In genomic region chr1:226108935-226109828, GRCh38 we compare ENCODE assay signal across 8 cellular contexts. TPM values are rescaled to one million over a fixed set of nuclear protein-coding genes. Genes with fewer than 3 reads are reported as not detected.
DNase-seq lines count a peak whose midpoint lies in the region; ATAC-seq, FAIRE-seq and TF ChIP-seq lines count a peak whose summit lies in the region.

No MANE protein-coding gene starts in this region.

- H3K14ac ChIP-seq in IMR-90 (replicated peaks; ENCODE audit: low read depth, low read length) = 0 out of 2 replicates have a peak overlapping the region, but pooled peaks have one; percentile 27

- no peaks in the 10 kb centered on the region for H3K9me1 ChIP-seq in IMR-90 (ENCODE audit: insufficient read depth, low read length)

- H3K79me1 ChIP-seq in IMR-90 (ENCODE audit: low read depth in 1 of 2, low read length in 2 of 2) = no peaks in the 10 kb centered on the region

- TF ChIP-seq RAD21 in IMR-90 (IDR thresholded peaks at IDR 0.05; ENCODE audit: low read length) = no peak

- H4K5ac ChIP-seq in IMR-90 (ENCODE audit: low read depth, low read length) = peak overlapping the region; percentile 79; the same call in 1 of the 2 replicates

- DNase-seq in GM12891 (ENCODE audit: insufficient read length, low spot score) = no peak
- DNase-seq in IMR-90 = peak; percentile 36
- DNase-seq in caudate nucleus (lab: John Stamatoyannopoulos, UW) = peak in 7 of 61 donors; percentile 20 to 70 (median 60)
- DNase-seq in lung (ENCODE audit: low spot score) = no peak
- DNase-seq in uterus = peak; percentile 34 to 47
- no peak for DNase-seq in T1000 (lab: John Stamatoyannopoulos, UW)
- DNase-seq in NCI-H1694 (lab: John Stamatoyannopoulos, UW) = no peak
- no peak for DNase-seq in 8988T

- H2AK5ac ChIP-seq in IMR-90 (ENCODE audit: low read depth, low read length) = no peak overlapping the region

- dilution Hi-C loops in IMR-90 (cut with HindIII; ENCODE audit: low sequenced_read_pairs, unreplicated experiment) = no loop called here

- H3K4me3 ChIP-seq in IMR-90 (ENCODE audit: insufficient read depth, low read depth, low read length) (peak overlapping the region; percentile 47), lung (peak overlapping the region; percentile 47), uterus (peak overlapping the region; percentile 29 to 79)

- peak; percentile 56 for FAIRE-seq in GM12891 (lab: Jason Lieb, UNC)

- H3K27ac ChIP-seq in IMR-90 (ENCODE audit: insufficient read depth, low read length) (peak overlapping the region; percentile 53), caudate nucleus (ENCODE audit: low read depth, low read length) (peak overlapping the region; percentile 98), lung (ENCODE audit: low read depth in 1 of 2, low read length in 1 of 2) (peak overlapping the region; percentile 95 to 100), uterus (peak overlapping the region; percentile 92 to 99)

- peak overlapping the region; percentile 52 for H3K9ac ChIP-seq in IMR-90 (ENCODE audit: low read depth, low read length)

- no peak overlapping the region for H2BK120ac ChIP-seq in IMR-90 (ENCODE audit: low read depth, low read length)

- POLR2A ChIA-PET in IMR-90 (lab: Charles Lee; ENCODE audit: unreplicated experiment) = no interaction called here

- H3K4me1 ChIP-seq in IMR-90 (ENCODE audit: control insufficient read depth, insufficient read depth, low read length) (peaks cover 4% of the 10 kb centered on the region; the same call in 1 of the 2 replicates), lung (ENCODE audit: control insufficient read depth in 2 of 2, insufficient read depth in 2 of 2, low read length in 2 of 2) (peaks cover 6 to 11% of the 10 kb centered on the region in 2 donors), uterus (no peaks in the 10 kb centered on the region)

- TF ChIP-seq CTCF in IMR-90 (conservative IDR thresholded peaks at IDR 0.05; ENCODE audit: low read depth, low read length) (no peak), lung (IDR thresholded peaks at IDR 0.05; ENCODE audit: control extremely low read depth, extremely low read depth) (no peak), uterus (IDR thresholded peaks at IDR 0.05) (no peak)

- H2BK5ac ChIP-seq in IMR-90 (ENCODE audit: low read depth, low read length, poor library complexity, severe bottlenecking) = peak overlapping the region; percentile 16

- H4K8ac ChIP-seq in IMR-90 (ENCODE audit: low read depth in 2 of 2, low read length in 2 of 2) = peak overlapping the region; percentile 40 to 82; a peak in 3 of 4 replicates

- H3K36me3 ChIP-seq in IMR-90 (ENCODE audit: control insufficient read depth, insufficient read depth, low read length) (no peaks in the 10 kb centered on the region), lung (ENCODE audit: control insufficient read depth in 2 of 2, insufficient read depth in 2 of 2, low read length in 2 of 2) (no peaks in the 10 kb centered on the region), uterus (no peaks in the 10 kb centered on the region)

- H3K23ac ChIP-seq in IMR-90 (ENCODE audit: low read depth, low read length) = peak overlapping the region; percentile 44

- CTCF ChIA-PET in IMR-90 (lab: Yijun Ruan, JAX) = interaction anchor here (1.1 to 1.7 kb wide), 2 partner anchors 26 to 44 kb away, joined by 3 to 4 read pairs; no protein-coding TSS in a partner anchor

- in situ Hi-C loops in IMR-90 (cut with MboI; ENCODE audit: low sequenced_read_pairs) = no loop called here

- peak; percentile 36 for ATAC-seq in IMR-90 (ENCODE audit: low read depth)
- ATAC-seq in lung (ENCODE audit: insufficient read depth, low FRiP score) = peak; percentile 13

- H3K27me3 ChIP-seq in IMR-90 (ENCODE audit: control insufficient read depth, insufficient read depth, low read length) = no peaks in the 10 kb centered on the region
- no peaks in the 10 kb centered on the region for H3K27me3 ChIP-seq in lung (ENCODE audit: control insufficient read depth, insufficient read depth)
- H3K27me3 ChIP-seq in uterus = no peaks in the 10 kb centered on the region

- H2BK15ac ChIP-seq in IMR-90 (ENCODE audit: low read depth, low read length) = no peak overlapping the region; the same call in 2 of the 3 replicates

- H3K18ac ChIP-seq in IMR-90 (ENCODE audit: low read depth, low read length) = no peak overlapping the region

- 0 out of 2 replicates have a peak overlapping the region, but pooled peaks have one; percentile 7 for H3K56ac ChIP-seq in IMR-90 (ENCODE audit: extremely low read depth, insufficient read depth, low read length)

- BruUV-seq in IMR-90 (replicated peaks; lab: Mats Ljungman, UMichigan) = no TSS peak

- H3K4ac ChIP-seq in IMR-90 (ENCODE audit: low read depth, low read length) = peak overlapping the region; percentile 20; the same call in 1 of the 2 replicates

- no peak overlapping the region for H4K91ac ChIP-seq in IMR-90 (ENCODE audit: insufficient read depth, low read depth, low read length)

- H3K9me3 ChIP-seq in IMR-90 (ENCODE audit: control insufficient read depth, insufficient read depth, low read length) (no peaks in the 10 kb centered on the region), lung (ENCODE audit: control insufficient read depth in 2 of 2, insufficient read depth in 1 of 2, low read length in 1 of 2) (no peaks in the 10 kb centered on the region), uterus (no peaks in the 10 kb centered on the region)

- no peak overlapping the region for H2BK20ac ChIP-seq in IMR-90 (ENCODE audit: low read depth, low read length)

- no peaks in the 10 kb centered on the region for H4K20me1 ChIP-seq in IMR-90 (ENCODE audit: insufficient read depth, low read length)

- TF ChIP-seq POLR2A in GM12891 (IDR thresholded peaks at IDR 0.05; ENCODE audit: low read depth, low read length) = no peak
- no peak for TF ChIP-seq POLR2A in IMR-90 (IDR thresholded peaks at IDR 0.05; ENCODE audit: low read depth, low read length)
- no peak for TF ChIP-seq POLR2A in uterus (IDR thresholded peaks at IDR 0.05)

- peak overlapping the region; percentile 4 for H2AK9ac ChIP-seq in IMR-90 (replicated peaks; ENCODE audit: low read depth, low read length, poor library complexity)

- 0% methylated on average over 2 of the region's 23 CpGs; no CpG with 5 or more reads in 1 of the 2 experiments for WGBS in IMR-90 (ENCODE audit: extremely low coverage in 2 of 2, insufficient read length in 1 of 2), 2 experiments
- WGBS in lung, 2 donors = 23 to 28% methylated on average over 23 of the region's 23 CpGs

- peak overlapping the region; percentile 74 for H3K4me2 ChIP-seq in IMR-90 (ENCODE audit: low read depth, low read length)

- peak overlapping the region; percentile 93 for H2AFZ ChIP-seq in IMR-90 (replicated peaks; ENCODE audit: low read length, poor library complexity)

- intact Hi-C loops in IMR-90 (cut with micrococcal nuclease) = loop anchor here (2.0 kb wide), 1 partner anchor 44 kb away; no protein-coding TSS in a partner anchor
- intact Hi-C loops in uterus (cut with DNase I; ENCODE audit: low total_unique reads) = no loop called here

TF ChIP-seq in GM12891, 5 proteins besides CTCF, POLR2A, EP300 and RAD21:
- TF ChIP-seq PAX5 (IDR thresholded peaks at IDR 0.05; ENCODE audit: insufficient read depth, low read length, severe bottlenecking) (no peak), TAF1 (IDR thresholded peaks at IDR 0.05; ENCODE audit: low read depth, low read length) (no peak), POLR2AphosphoS5 (IDR thresholded peaks at IDR 0.05; ENCODE audit: low read depth, low read length) (no peak), POU2F2 (IDR thresholded peaks at IDR 0.05; ENCODE audit: low read depth, low read length) (no peak), SPI1 (IDR thresholded peaks at IDR 0.05; ENCODE audit: low read depth, low read length) (no peak)

TF ChIP-seq in IMR-90, 13 proteins besides CTCF, POLR2A, EP300 and RAD21:
- TF ChIP-seq NFE2L2 (IDR thresholded peaks at IDR 0.05; ENCODE audit: low read depth, low read length) (no peak), RCOR1 (IDR thresholded peaks at IDR 0.05; ENCODE audit: insufficient replicate concordance, low read length) (no peak), RFX5 (IDR thresholded peaks at IDR 0.05; ENCODE audit: low read depth, low read length) (no peak), MAZ (IDR thresholded peaks at IDR 0.05; ENCODE audit: borderline replicate concordance, low read depth, low read length) (no peak), CHD1 (IDR thresholded peaks at IDR 0.05; ENCODE audit: low read depth, low read length) (no peak), FOS (IDR thresholded peaks at IDR 0.05; ENCODE audit: low read depth, low read length) (no peak), BHLHE40 (IDR thresholded peaks at IDR 0.05; ENCODE audit: low read depth, low read length) (no peak), MXI1 (IDR thresholded peaks at IDR 0.05; ENCODE audit: borderline replicate concordance, low read depth, low read length) (no peak)
- TF ChIP-seq, protein P1, sequence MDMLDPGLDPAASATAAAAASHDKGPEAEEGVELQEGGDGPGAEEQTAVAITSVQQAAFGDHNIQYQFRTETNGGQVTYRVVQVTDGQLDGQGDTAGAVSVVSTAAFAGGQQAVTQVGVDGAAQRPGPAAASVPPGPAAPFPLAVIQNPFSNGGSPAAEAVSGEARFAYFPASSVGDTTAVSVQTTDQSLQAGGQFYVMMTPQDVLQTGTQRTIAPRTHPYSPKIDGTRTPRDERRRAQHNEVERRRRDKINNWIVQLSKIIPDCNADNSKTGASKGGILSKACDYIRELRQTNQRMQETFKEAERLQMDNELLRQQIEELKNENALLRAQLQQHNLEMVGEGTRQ (IDR thresholded peaks at IDR 0.05; ENCODE audit: low read depth, low read length) = no peak
- TF ChIP-seq, protein P2, sequence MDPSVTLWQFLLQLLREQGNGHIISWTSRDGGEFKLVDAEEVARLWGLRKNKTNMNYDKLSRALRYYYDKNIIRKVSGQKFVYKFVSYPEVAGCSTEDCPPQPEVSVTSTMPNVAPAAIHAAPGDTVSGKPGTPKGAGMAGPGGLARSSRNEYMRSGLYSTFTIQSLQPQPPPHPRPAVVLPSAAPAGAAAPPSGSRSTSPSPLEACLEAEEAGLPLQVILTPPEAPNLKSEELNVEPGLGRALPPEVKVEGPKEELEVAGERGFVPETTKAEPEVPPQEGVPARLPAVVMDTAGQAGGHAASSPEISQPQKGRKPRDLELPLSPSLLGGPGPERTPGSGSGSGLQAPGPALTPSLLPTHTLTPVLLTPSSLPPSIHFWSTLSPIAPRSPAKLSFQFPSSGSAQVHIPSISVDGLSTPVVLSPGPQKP (IDR thresholded peaks at IDR 0.05; ENCODE audit: borderline replicate concordance, low read depth, low read length) = no peak

RNA-seq across cellular contexts. Expression of gene H3-3A, which starts 46.7 kb away (rescaled TPM):
- 237 TPM for polyA plus RNA-seq in GM12891 (2012; ENCODE audit: low read depth, missing spikeins)
- total RNA-seq in IMR-90 (2012; rRNA removed) (171 and 188 TPM in 2 replicates), lung (100 to 1,000 TPM; 404 to 551 TPM), uterus (100 to 1,000 TPM; 261 to 572 (median 348) TPM)
- polyA plus RNA-seq in IMR-90 (2012; rRNA removed) (253 and 256 TPM in 2 replicates), lung (1,000 to 10,000 TPM in 1 of 2 donors, 100 to 1,000 TPM in 1; 758 to 1,014 TPM)
- polyA plus RNA-seq in IMR-90 (2012; cell fraction: cytosol; rRNA removed) = 141 and 209 TPM in 2 replicates
- polyA plus RNA-seq in IMR-90 (2012; cell fraction: nucleus; rRNA removed; ENCODE audit: low replicate concordance) = 46.9 and 78.7 TPM in 2 replicates

Comparison
In these comparisons a context has a peak if more than half of its experiments do, and no peak if none do; other contexts are left out.
1. DNase-seq: peak in IMR-90 (single experiment) and uterus (2 of 2); none in GM12891 (single experiment), lung (single experiment), T1000 (single experiment), NCI-H1694 (single experiment) and 8988T (single experiment).
2. Peak in every context shown above with its lines, with median percentiles within 50 percentile points of each other: H3K27ac ChIP-seq and H3K4me3 ChIP-seq.